27 cellular contexts compared by ENCODE assay signal in the genomic region with DNA sequence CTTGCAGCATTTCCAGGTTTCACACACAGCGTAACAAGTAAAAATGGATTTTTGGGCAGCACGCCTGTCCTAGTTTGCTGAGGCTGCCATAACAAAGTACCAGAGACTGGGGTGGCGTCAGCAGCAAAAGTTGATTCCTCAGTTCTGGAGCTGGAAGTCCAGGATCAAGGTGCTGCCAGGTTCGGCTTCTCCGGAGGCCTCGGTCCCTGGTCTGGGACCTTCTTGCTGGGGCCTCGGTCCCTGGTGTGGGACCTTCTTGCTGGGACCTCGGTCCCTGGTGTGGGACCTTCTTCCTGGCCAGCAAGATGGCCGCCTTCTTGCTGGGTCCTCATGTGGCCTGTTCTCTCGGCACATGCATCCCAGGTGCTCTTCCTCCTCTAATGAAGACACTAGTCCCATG.
"Had no signal": no experiment of that assay in that cellular context is flagged by ENCODE, and none has a peak within 500 bp of the region (broad histone marks: within the 10 kb centered on the region; RNA-seq: fewer than 3 reads in every experiment).

No MANE protein-coding gene starts in this region.

- H3K36me3 ChIP-seq: left lung, pancreas, right lobe of liver, thyroid gland, upper lobe of right lung had no signal

- FAIRE-seq: keratinocyte, pancreas, urothelium cell line had no signal

- H3K36me3 Mint-ChIP-seq: naive B cell; natural killer cell; stimulated activated naive B cell treated with anti-CD40 and anti-IgM and Interleukin-4, amounts not matched to agents 10 μg/mL and 1 μg/mL and 100 μg/mL, for 72 hours had no signal

- H3K4me3 Mint-ChIP-seq: mesothelial cell of epicardium; natural killer cell; nephron progenitor cell; stimulated activated naive B cell treated with anti-CD40 and anti-IgM and Interleukin-4, amounts not matched to agents 10 μg/mL and 1 μg/mL and 100 μg/mL, for 72 hours had no signal

- H3K4me3 ChIP-seq: left lung, lung, pancreas, psoas muscle, right lobe of liver, smooth muscle cell, stomach, testis, thyroid gland, transverse colon, upper lobe of right lung had no signal

- H3K4me1 Mint-ChIP-seq: mesothelial cell of epicardium; stimulated activated naive B cell treated with anti-CD40 and anti-IgM and Interleukin-4, amounts not matched to agents 10 μg/mL and 1 μg/mL and 100 μg/mL, for 72 hours had no signal

- ATAC-seq: left colon; left lung; natural killer cell; pancreas; psoas muscle; right lobe of liver; stimulated activated naive B cell treated with anti-CD40 and anti-IgM and Interleukin-4, amounts not matched to agents 10 μg/mL and 1 μg/mL and 100 μg/mL, for 72 hours; stimulated activated naive CD8-positive, alpha-beta T cell treated with anti-CD3 and anti-CD28 coated beads, Interleukin-15, Interleukin-2, amounts not matched to agents 100 U/mL and 50 U/mL, for 24 hours; upper lobe of right lung had no signal

- H3K27ac Mint-ChIP-seq: mesothelial cell of epicardium; natural killer cell; nephron progenitor cell; stimulated activated naive B cell treated with anti-CD40 and anti-IgM and Interleukin-4, amounts not matched to agents 10 μg/mL and 1 μg/mL and 100 μg/mL, for 72 hours had no signal

- H3K27me3 ChIP-seq: left lung, pancreas, right lobe of liver, stomach, testis, thyroid gland, transverse colon, upper lobe of right lung had no signal

- H3K9me3 Mint-ChIP-seq: mesothelial cell of epicardium; naive B cell; natural killer cell; nephron progenitor cell; stimulated activated naive B cell treated with anti-CD40 and anti-IgM and Interleukin-4, amounts not matched to agents 10 μg/mL and 1 μg/mL and 100 μg/mL, for 72 hours had no signal

- H3K27me3 Mint-ChIP-seq: naive B cell had no signal

- H3K27ac ChIP-seq: left lung, pancreas, psoas muscle, right lobe of liver, stomach, testis, thyroid gland, transverse colon, upper lobe of right lung had no signal

- H3K4me1 ChIP-seq: left lung, pancreas, psoas muscle, testis, thyroid gland, transverse colon, upper lobe of right lung had no signal

- DNase-seq: hippocampal formation; kidney glomerular epithelial cell; left colon; mesendoderm; naive B cell; natural killer cell; nephron progenitor cell; pancreas; psoas muscle; right lobe of liver; stimulated activated CD4-positive, alpha-beta T cell treated with anti-CD3 and anti-CD28 coated beads, Interleukin-12 subunit alpha, Interleukin-12 subunit beta, amount 100 ng/mL, for 4 hours; stimulated activated CD4-positive, alpha-beta T cell treated with anti-CD3 and anti-CD28 coated beads, Interleukin-15, amount 100 ng/mL, for 24 hours; stimulated activated CD4-positive, alpha-beta T cell treated with anti-CD3 and anti-CD28 coated beads, Interleukin-2, amount 100 ng/mL, for 24 hours; stimulated activated CD4-positive, alpha-beta T cell treated with anti-CD3 and anti-CD28 coated beads, Interleukin-4, amount 100 ng/mL, for 1 hour; stimulated activated naive B cell treated with anti-CD40 and anti-IgM and Interleukin-4, amounts not matched to agents 10 μg/mL and 1 μg/mL and 100 μg/mL, for 72 hours; stimulated activated naive CD8-positive, alpha-beta T cell treated with anti-CD3 and anti-CD28 coated beads, Interleukin-15, Interleukin-2, amounts not matched to agents 100 U/mL and 50 U/mL, for 24 hours; stomach; testis; thyroid gland; transverse colon; upper lobe of right lung had no signal

- H3K9me3 ChIP-seq: left lung, pancreas, psoas muscle, right lobe of liver, stomach, testis, thyroid gland, transverse colon, upper lobe of right lung had no signal
